ENCODE assay signal across 1 cellular context in the genomic region with DNA sequence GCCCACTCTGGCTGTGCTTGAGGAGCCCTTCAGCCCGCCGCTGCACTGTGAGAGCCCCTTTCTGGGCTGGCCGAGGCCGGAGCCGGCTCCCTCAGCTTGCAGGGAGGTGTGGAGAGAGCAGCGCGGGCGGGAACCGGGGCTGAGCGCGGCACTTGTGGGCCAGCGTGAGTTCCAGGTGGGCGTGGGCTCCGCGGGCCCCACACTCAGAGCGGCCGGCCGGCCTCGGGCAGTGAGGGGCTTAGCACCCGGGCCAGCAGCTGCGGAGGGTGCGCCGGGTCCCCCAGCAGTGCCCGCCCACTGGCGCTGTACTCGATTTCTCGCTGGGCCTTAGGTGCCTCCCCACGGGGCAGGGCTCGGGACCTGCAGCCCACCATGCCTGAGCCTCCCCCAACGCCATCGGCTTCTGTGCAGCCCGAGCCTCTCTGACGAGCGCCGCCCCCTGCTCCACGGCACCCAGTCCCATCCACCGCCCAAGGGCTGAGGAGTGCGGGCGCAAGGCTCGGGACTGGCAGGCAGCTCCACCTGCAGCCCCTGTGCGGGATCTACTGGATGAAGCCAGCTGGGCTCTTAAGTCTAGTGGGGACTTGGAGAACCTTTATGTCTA.
TF ChIP-seq lines count a peak whose summit lies in the region.

No MANE protein-coding gene starts in this region.

TF ChIP-seq in HepG2, 621 proteins besides CTCF, POLR2A, EP300 and RAD21:
- peak; percentile 2 for TF ChIP-seq HNRNPLL (IDR thresholded peaks at IDR 0.05; ENCODE audit: low read depth, low read length, poor library complexity, severe bottlenecking)
